Comparison of ENCODE assay signal across 17 cellular contexts in genomic region chr4:37745946-37746345, GRCh38. TPM values are rescaled to one million over a fixed set of nuclear protein-coding genes. Genes with fewer than 3 reads are reported as not detected.
DNase-seq lines count a peak whose midpoint lies in the region; ATAC-seq and TF ChIP-seq lines count a peak whose summit lies in the region.
"Had no signal": no experiment of that assay in that cellular context is flagged by ENCODE, and none has a peak within 500 bp of the region (broad histone marks: within the 10 kb centered on the region; RNA-seq: fewer than 3 reads in every experiment).

No MANE protein-coding gene starts in this region.

- no peaks in the 10 kb centered on the region for H4K20me1 ChIP-seq in DND-41 (ENCODE audit: insufficient read depth, low read length)
- H4K20me1 ChIP-seq: BLaER1 treated with 17β-estradiol and CSF1 and Interleukin-3, amounts not matched to agents 10 nM and 100 nM had no signal

- peaks cover 32% of the 10 kb centered on the region for H3K4me1 ChIP-seq in DND-41 (ENCODE audit: insufficient read depth, low read length)
- peaks cover 0 to 8% (median 0%) of the 10 kb centered on the region in 4 donors for H3K4me1 ChIP-seq in transverse colon

- ATAC-seq in DND-41 (ENCODE audit: insufficient read depth, low read depth) (no peak), HG03045 (IDR thresholded peaks at IDR 0.05; ENCODE audit: unreplicated experiment) (no peak)
- ATAC-seq: CD8-positive, alpha-beta T cell; HepG2 had no signal

- no peak overlapping the region for H3K9ac ChIP-seq in DND-41 (ENCODE audit: low read depth, low read length)
- H3K9ac ChIP-seq: BLaER1 treated with 17β-estradiol and CSF1 and Interleukin-3, amounts not matched to agents 10 nM and 100 nM had no signal

- intact Hi-C loops in transverse colon (cut with DNase I; ENCODE audit: low total_unique reads), result no loop called here

- in situ Hi-C loops in astrocyte of the spinal cord (cut with HindIII; ENCODE audit: low sequenced_read_pairs) (no loop called here), transverse colon (cut with MboI; ENCODE audit: low pct_ligation_motif_present in 1 of 4, low pct_unique_long_range_greater_than_20kb in 1 of 4, low sequenced_read_pairs in 3 of 4) (no loop called here)

- no peaks in the 10 kb centered on the region for H3K36me3 ChIP-seq in DND-41 (ENCODE audit: insufficient read depth, low read length)
- H3K36me3 ChIP-seq in transverse colon, result no peaks in the 10 kb centered on the region

- H3K27me3 ChIP-seq in DND-41 (ENCODE audit: insufficient read depth, low read length, poor library complexity) (no peaks in the 10 kb centered on the region), transverse colon (no peaks in the 10 kb centered on the region)
- H3K27me3 ChIP-seq: BLaER1 treated with 17β-estradiol and CSF1 and Interleukin-3, amounts not matched to agents 10 nM and 100 nM had no signal

- H2AFZ ChIP-seq in DND-41 (ENCODE audit: low read depth, low read length), result peak overlapping the region; percentile 52; the same call in 1 of the 2 replicates

- H3K9me3 ChIP-seq in DND-41 (ENCODE audit: insufficient read depth, low read length, severe bottlenecking) (peaks cover 5% of the 10 kb centered on the region), transverse colon (no peaks in the 10 kb centered on the region)

- DNase-seq in DND-41 (no peak), astrocyte of the spinal cord (ENCODE audit: low read depth, low spot score) (peak; percentile 15), fibroblast of gingiva (ENCODE audit: low read depth) (peak; percentile 7), fibroblast of the conjunctiva (ENCODE audit: low read depth) (peak; percentile 4), NCI-H748 (lab: John Stamatoyannopoulos, UW; ENCODE audit: unreplicated experiment) (no peak), transverse colon (no peak), NCI-H524 (lab: John Stamatoyannopoulos, UW) (no peak)
- DNase-seq: 8988T; Calu3; CD8-positive, alpha-beta T cell; DMS79 treated with DMSO at 0.1 percent for 48 hours; EL; HCEC 1CT; KBM-7 had no signal

- no peak for TF ChIP-seq EP300 in transverse colon (IDR thresholded peaks at IDR 0.05; ENCODE audit: low read depth)

- TF ChIP-seq CTCF in DND-41 (IDR thresholded peaks at IDR 0.05; ENCODE audit: borderline replicate concordance, extremely low read depth, low read length, poor library complexity, severe bottlenecking), result no peak
- TF ChIP-seq CTCF in astrocyte of the spinal cord (IDR thresholded peaks at IDR 0.05; ENCODE audit: low read depth, low read length), result no peak
- TF ChIP-seq CTCF in transverse colon (IDR thresholded peaks at IDR 0.05), result no peak

- H3K79me2 ChIP-seq in DND-41 (ENCODE audit: insufficient read depth, low read length), result no peaks in the 10 kb centered on the region

- H3K4me2 ChIP-seq in DND-41 (ENCODE audit: insufficient read depth, low read length), result no peak overlapping the region
- H3K4me2 ChIP-seq: BLaER1 treated with 17β-estradiol and CSF1 and Interleukin-3, amounts not matched to agents 10 nM and 100 nM had no signal

- H3K4me3 ChIP-seq in DND-41 (ENCODE audit: low read depth in 1 of 2, low read length in 2 of 2) (no peak overlapping the region), astrocyte of the spinal cord (ENCODE audit: low read depth, low read length) (no peak overlapping the region), transverse colon (no peak overlapping the region)
- H3K4me3 ChIP-seq: BLaER1 treated with 17β-estradiol and CSF1 and Interleukin-3, amounts not matched to agents 10 nM and 100 nM had no signal

- H3K27ac ChIP-seq in DND-41 (ENCODE audit: low read length), result peak overlapping the region; percentile 28; the same call in 1 of the 2 replicates
- no peak overlapping the region for H3K27ac ChIP-seq in transverse colon

- TF ChIP-seq POLR2A in transverse colon (IDR thresholded peaks at IDR 0.05), result no peak

RNA-seq across cellular contexts. Expression of gene RELL1, which starts 59.8 kb away (rescaled TPM):
- total RNA-seq in transverse colon, result 100 to 1,000 TPM in 2 of 4 donors, 10 to 100 TPM in 1, 1 to 10 TPM in 1; 9.2 to 192 (median 107) TPM

Comparison
In these comparisons a context has a peak if more than half of its experiments do, and no peak if none do; other contexts are left out.
1. DNase-seq: peak in astrocyte of the spinal cord (single experiment), fibroblast of gingiva (single experiment) and fibroblast of the conjunctiva (single experiment); none in DND-41 (single experiment), NCI-H748 (single experiment), transverse colon (single experiment) and NCI-H524 (0 of 2).